Comparison of ENCODE assay signal across 10 cellular contexts in the genomic region with DNA sequence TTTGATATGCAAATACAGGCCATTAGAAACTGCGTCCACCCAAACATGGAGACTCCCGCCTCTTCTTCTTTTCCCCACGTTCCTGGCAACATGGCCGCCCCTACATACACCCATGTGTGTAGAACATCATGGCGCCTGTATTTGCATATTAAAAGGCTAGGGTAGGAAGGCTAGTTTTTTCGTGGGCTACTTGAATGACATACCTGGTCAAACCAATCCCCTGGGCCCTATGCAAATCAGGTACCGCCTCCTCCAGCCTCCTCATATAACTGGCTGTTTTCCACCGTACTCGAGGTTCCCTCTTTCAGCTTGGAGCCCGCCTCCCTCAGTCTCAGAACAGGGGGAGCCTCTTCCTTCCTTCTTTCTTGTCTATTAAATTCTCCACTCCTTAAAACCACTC. TPM values are rescaled to one million over a fixed set of nuclear protein-coding genes. Genes with fewer than 3 reads are reported as not detected.
DNase-seq lines count a peak whose midpoint lies in the region; ATAC-seq and FAIRE-seq lines count a peak whose summit lies in the region.
"Had no signal": no experiment of that assay in that cellular context is flagged by ENCODE, and none has a peak within 500 bp of the region (broad histone marks: within the 10 kb centered on the region; RNA-seq: fewer than 3 reads in every experiment).

No MANE protein-coding gene starts in this region.

- H4K5ac ChIP-seq in mesendoderm (ENCODE audit: low read length), result no peak overlapping the region

- no peak overlapping the region for H4K8ac ChIP-seq in mesendoderm (ENCODE audit: low read depth, low read length)

- no peak for FAIRE-seq in small intestine (lab: Jason Lieb, UNC)

- H3K79me1 ChIP-seq in mesendoderm (ENCODE audit: low read length), result no peaks in the 10 kb centered on the region

- H3K9ac ChIP-seq in BLaER1 (no peak overlapping the region), mesendoderm (ENCODE audit: low read length) (no peak overlapping the region)

- no peak for ATAC-seq in GM21423 (IDR thresholded peaks at IDR 0.05; ENCODE audit: unreplicated experiment)

- no CpG with 5 or more reads among the region's 10 CpGs for WGBS in mesendoderm (ENCODE audit: extremely low coverage, insufficient coverage, low lambda C conversion rate)
- WGBS in small intestine, 3 donors, result 54 to 74% (median 54%) methylated on average over 10 of the region's 10 CpGs

- no peak overlapping the region for H2BK120ac ChIP-seq in mesendoderm (ENCODE audit: low read depth, low read length)

- DNase-seq in KG1 (lab: John Stamatoyannopoulos, UW), result peak; percentile 87
- DNase-seq in activated CD8-positive, alpha-beta memory T cell treated with anti-CD3 and anti-CD28 coated beads for 24 hours, result peak; percentile 53
- peak; percentile 39 for DNase-seq in mesendoderm
- no peak for DNase-seq in small intestine
- no peak for DNase-seq in DMS114 treated with DMSO at 0.1 percent for 48 hours (lab: John Stamatoyannopoulos, UW; ENCODE audit: unreplicated experiment)
- DNase-seq in OCI-M2 (lab: John Stamatoyannopoulos, UW; ENCODE audit: unreplicated experiment), result no peak
- DNase-seq: psoas muscle had no signal

- no peak overlapping the region for H3K4ac ChIP-seq in mesendoderm (ENCODE audit: low read depth, low read length)

- no peak overlapping the region for H2BK15ac ChIP-seq in mesendoderm (replicated peaks; ENCODE audit: low read depth)

- H3K56ac ChIP-seq in mesendoderm (ENCODE audit: low read length), result no peak overlapping the region

- no peak overlapping the region for H2AK5ac ChIP-seq in mesendoderm (ENCODE audit: low read length)

- H3K79me2 ChIP-seq in mesendoderm (ENCODE audit: control insufficient read depth, insufficient read depth, low read length), result no peaks in the 10 kb centered on the region

- no peaks in the 10 kb centered on the region; the same call in 1 of the 2 replicates for H3K27me3 ChIP-seq in BLaER1
- no peaks in the 10 kb centered on the region for H3K27me3 ChIP-seq in mesendoderm (ENCODE audit: insufficient read depth, low read length, poor library complexity)
- H3K27me3 ChIP-seq in small intestine (ENCODE audit: control insufficient read depth in 2 of 2, insufficient read depth in 2 of 2, low read length in 2 of 2), result no peaks in the 10 kb centered on the region
- H3K27me3 ChIP-seq: uterus had no signal

- H3K9me3 ChIP-seq in BLaER1 (no peaks in the 10 kb centered on the region), small intestine (ENCODE audit: control insufficient read depth, low read depth) (no peaks in the 10 kb centered on the region)
- H3K9me3 ChIP-seq: psoas muscle, uterus had no signal

- H3K4me1 ChIP-seq in BLaER1, result peaks cover 20% of the 10 kb centered on the region
- H3K4me1 ChIP-seq in mesendoderm (ENCODE audit: control insufficient read depth, low read depth, low read length), result no peaks in the 10 kb centered on the region
- H3K4me1 ChIP-seq in small intestine (ENCODE audit: control insufficient read depth in 2 of 2, insufficient read depth in 1 of 2, low read depth in 1 of 2, low read length in 1 of 2), result no peaks in the 10 kb centered on the region
- H3K4me1 ChIP-seq: psoas muscle, uterus had no signal

- H4K20me1 ChIP-seq in BLaER1, result no peaks in the 10 kb centered on the region

- H3K4me2 ChIP-seq in BLaER1 (peak overlapping the region; percentile 53), mesendoderm (ENCODE audit: low read length) (no peak overlapping the region)

- H3K36me3 ChIP-seq in BLaER1 (no peaks in the 10 kb centered on the region), mesendoderm (ENCODE audit: control insufficient read depth, insufficient read depth, low read length) (no peaks in the 10 kb centered on the region), small intestine (ENCODE audit: control insufficient read depth in 2 of 2, insufficient read depth in 2 of 2, low read length in 2 of 2) (no peaks in the 10 kb centered on the region)
- H3K36me3 ChIP-seq: uterus had no signal

- no peak overlapping the region for H3K23ac ChIP-seq in mesendoderm (ENCODE audit: low read length)

- no peak overlapping the region for H3K18ac ChIP-seq in mesendoderm (ENCODE audit: low read length)

- no peak overlapping the region for H3K27ac ChIP-seq in BLaER1
- no peak overlapping the region for H3K27ac ChIP-seq in mesendoderm (ENCODE audit: low read depth, low read length)
- no peak overlapping the region for H3K27ac ChIP-seq in small intestine (ENCODE audit: low read depth in 1 of 2, low read length in 1 of 2)
- H3K27ac ChIP-seq: psoas muscle, uterus had no signal

- H3K4me3 ChIP-seq in BLaER1 (no peak overlapping the region), mesendoderm (ENCODE audit: low read length) (no peak overlapping the region), small intestine (ENCODE audit: low read depth in 1 of 2, low read length in 2 of 2) (no peak overlapping the region)
- H3K4me3 ChIP-seq: psoas muscle, uterus had no signal

- no peak overlapping the region for H2BK5ac ChIP-seq in mesendoderm (ENCODE audit: low read length)

RNA-seq across cellular contexts. Expression of a gene that starts 0.8 kb away (rescaled TPM):
- not detected for polyA plus RNA-seq in mesendoderm (2013, experiment 1 of 2)
- polyA plus RNA-seq in mesendoderm (2013, experiment 2 of 2), result not detected
- under 1 TPM in 2 of 3 donors, not detected in 1; 0.13 to 0.27 TPM for polyA plus RNA-seq in small intestine

RNA-seq across cellular contexts. Expression of a gene that starts 13.8 kb away (rescaled TPM):
- not detected for polyA plus RNA-seq in mesendoderm (2013, experiment 1 of 2)
- not detected for polyA plus RNA-seq in mesendoderm (2013, experiment 2 of 2)
- 1 to 10 TPM in 1 of 3 donors, under 1 TPM in 1, not detected in 1; 0.81 to 1.1 TPM for polyA plus RNA-seq in small intestine

RNA-seq across cellular contexts. Expression of a gene that starts 35.2 kb away (rescaled TPM):
- not detected for polyA plus RNA-seq in mesendoderm (2013, experiment 1 of 2)
- not detected for polyA plus RNA-seq in mesendoderm (2013, experiment 2 of 2)
- polyA plus RNA-seq in small intestine, result not detected
- polyA plus RNA-seq: psoas muscle had no signal

RNA-seq across cellular contexts. Expression of a gene that starts 60.0 kb away (rescaled TPM):
- polyA plus RNA-seq in mesendoderm (2013, experiment 1 of 2), result not detected
- not detected for polyA plus RNA-seq in mesendoderm (2013, experiment 2 of 2)
- not detected for polyA plus RNA-seq in small intestine
- polyA plus RNA-seq: psoas muscle had no signal

Comparison
In these comparisons a context has a peak if more than half of its experiments do, and no peak if none do; other contexts are left out.
1. DNase-seq: peak in KG1 (single experiment), activated CD8-positive, alpha-beta memory T cell treated with anti-CD3 and anti-CD28 coated beads for 24 hours (single experiment) and mesendoderm (single experiment); none in small intestine (single experiment), DMS114 treated with DMSO at 0.1 percent for 48 hours (single experiment) and OCI-M2 (single experiment).